Comparison of ENCODE assay signal across 1 cellular context in the genomic region with DNA sequence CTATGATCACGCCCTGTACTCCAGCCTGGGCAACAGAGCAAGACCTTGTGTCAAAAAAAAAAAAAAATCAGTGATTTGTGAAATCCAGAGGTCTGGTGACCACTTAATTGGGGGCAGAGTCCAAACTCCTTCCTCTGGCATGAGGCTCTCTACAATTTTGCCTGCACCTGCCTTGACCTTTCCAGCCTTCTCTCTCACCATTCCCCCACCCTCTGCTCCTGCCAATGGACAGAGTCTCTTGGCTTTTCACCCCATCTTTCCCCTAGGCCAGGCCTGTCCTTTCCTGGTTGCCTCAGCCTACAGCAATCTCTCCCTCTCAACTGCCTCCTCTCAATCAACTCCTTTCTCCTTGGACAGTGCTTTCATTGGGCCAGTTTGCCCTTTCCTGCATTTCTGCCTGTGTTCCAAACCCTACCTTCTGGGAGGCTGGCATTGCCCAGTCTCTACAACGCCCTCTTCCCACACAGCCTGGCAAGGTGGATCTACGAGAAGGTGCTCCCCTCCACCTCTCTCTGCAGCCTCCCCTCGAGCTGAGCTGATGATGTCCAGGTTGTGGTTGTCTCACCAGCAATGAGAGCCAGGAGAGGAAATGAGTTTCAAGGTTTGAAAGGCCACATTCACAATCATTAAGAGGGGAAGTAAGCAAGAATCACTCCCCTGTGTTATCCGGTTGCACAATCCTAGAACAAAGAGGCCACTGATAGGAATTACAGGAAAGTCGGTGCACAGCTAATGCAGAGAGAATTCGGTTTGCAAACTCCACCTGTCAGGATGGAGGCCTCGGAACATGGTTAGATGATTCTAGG.
TF ChIP-seq lines count a peak whose summit lies in the region.

No MANE protein-coding gene starts in this region.

TF ChIP-seq in HepG2, 621 proteins besides CTCF, POLR2A, EP300 and RAD21 (continued from another document and continues in another):
- TF ChIP-seq, protein P1, sequence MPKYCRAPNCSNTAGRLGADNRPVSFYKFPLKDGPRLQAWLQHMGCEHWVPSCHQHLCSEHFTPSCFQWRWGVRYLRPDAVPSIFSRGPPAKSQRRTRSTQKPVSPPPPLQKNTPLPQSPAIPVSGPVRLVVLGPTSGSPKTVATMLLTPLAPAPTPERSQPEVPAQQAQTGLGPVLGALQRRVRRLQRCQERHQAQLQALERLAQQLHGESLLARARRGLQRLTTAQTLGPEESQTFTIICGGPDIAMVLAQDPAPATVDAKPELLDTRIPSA (CRISPR knock-in tag; IDR thresholded peaks at IDR 0.05; ENCODE audit: borderline replicate concordance): no peak
- 0 out of 2 replicates have a peak, but pooled peaks have one; percentile 7 for TF ChIP-seq FOXK2 (IDR thresholded peaks at IDR 0.05)
- TF ChIP-seq BRCA1 (CRISPR knock-in tag; IDR thresholded peaks at IDR 0.05): peak; percentile 36; the same call in 1 of the 2 replicates
- TF ChIP-seq, protein P2, sequence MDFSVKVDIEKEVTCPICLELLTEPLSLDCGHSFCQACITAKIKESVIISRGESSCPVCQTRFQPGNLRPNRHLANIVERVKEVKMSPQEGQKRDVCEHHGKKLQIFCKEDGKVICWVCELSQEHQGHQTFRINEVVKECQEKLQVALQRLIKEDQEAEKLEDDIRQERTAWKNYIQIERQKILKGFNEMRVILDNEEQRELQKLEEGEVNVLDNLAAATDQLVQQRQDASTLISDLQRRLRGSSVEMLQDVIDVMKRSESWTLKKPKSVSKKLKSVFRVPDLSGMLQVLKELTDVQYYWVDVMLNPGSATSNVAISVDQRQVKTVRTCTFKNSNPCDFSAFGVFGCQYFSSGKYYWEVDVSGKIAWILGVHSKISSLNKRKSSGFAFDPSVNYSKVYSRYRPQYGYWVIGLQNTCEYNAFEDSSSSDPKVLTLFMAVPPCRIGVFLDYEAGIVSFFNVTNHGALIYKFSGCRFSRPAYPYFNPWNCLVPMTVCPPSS (IDR thresholded peaks at IDR 0.05): no peak
- peak; percentile 79; the same call in 1 of the 2 replicates for TF ChIP-seq ZNF557 (CRISPR knock-in tag; IDR thresholded peaks at IDR 0.05)
- TF ChIP-seq ZNF607 (CRISPR knock-in tag; IDR thresholded peaks at IDR 0.05; ENCODE audit: borderline replicate concordance): no peak; the same call in 1 of the 2 replicates
- TF ChIP-seq, protein P3, sequence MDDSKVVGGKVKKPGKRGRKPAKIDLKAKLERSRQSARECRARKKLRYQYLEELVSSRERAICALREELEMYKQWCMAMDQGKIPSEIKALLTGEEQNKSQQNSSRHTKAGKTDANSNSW (CRISPR knock-in tag; IDR thresholded peaks at IDR 0.05; ENCODE audit: borderline replicate concordance): peak; percentile 40; the same call in 1 of the 2 replicates
- peak; percentile 57 for TF ChIP-seq SKI (IDR thresholded peaks at IDR 0.05; ENCODE audit: partially characterized antibody)
- TF ChIP-seq, protein P4, sequence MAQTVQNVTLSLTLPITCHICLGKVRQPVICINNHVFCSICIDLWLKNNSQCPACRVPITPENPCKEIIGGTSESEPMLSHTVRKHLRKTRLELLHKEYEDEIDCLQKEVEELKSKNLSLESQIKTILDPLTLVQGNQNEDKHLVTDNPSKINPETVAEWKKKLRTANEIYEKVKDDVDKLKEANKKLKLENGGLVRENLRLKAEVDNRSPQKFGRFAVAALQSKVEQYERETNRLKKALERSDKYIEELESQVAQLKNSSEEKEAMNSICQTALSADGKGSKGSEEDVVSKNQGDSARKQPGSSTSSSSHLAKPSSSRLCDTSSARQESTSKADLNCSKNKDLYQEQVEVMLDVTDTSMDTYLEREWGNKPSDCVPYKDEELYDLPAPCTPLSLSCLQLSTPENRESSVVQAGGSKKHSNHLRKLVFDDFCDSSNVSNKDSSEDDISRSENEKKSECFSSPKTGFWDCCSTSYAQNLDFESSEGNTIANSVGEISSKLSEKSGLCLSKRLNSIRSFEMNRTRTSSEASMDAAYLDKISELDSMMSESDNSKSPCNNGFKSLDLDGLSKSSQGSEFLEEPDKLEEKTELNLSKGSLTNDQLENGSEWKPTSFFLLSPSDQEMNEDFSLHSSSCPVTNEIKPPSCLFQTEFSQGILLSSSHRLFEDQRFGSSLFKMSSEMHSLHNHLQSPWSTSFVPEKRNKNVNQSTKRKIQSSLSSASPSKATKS (CRISPR knock-in tag; IDR thresholded peaks at IDR 0.05): no peak
- peak; percentile 97 for TF ChIP-seq GATAD2A (CRISPR knock-in tag; IDR thresholded peaks at IDR 0.05)
- peak; percentile 66 for TF ChIP-seq ZNF629 (CRISPR knock-in tag; conservative IDR thresholded peaks at IDR 0.05)
- peak; percentile 100 for TF ChIP-seq CEBPB (IDR thresholded peaks at IDR 0.05; ENCODE audit: borderline replicate concordance, low read depth, low read length)
- TF ChIP-seq, protein P5, sequence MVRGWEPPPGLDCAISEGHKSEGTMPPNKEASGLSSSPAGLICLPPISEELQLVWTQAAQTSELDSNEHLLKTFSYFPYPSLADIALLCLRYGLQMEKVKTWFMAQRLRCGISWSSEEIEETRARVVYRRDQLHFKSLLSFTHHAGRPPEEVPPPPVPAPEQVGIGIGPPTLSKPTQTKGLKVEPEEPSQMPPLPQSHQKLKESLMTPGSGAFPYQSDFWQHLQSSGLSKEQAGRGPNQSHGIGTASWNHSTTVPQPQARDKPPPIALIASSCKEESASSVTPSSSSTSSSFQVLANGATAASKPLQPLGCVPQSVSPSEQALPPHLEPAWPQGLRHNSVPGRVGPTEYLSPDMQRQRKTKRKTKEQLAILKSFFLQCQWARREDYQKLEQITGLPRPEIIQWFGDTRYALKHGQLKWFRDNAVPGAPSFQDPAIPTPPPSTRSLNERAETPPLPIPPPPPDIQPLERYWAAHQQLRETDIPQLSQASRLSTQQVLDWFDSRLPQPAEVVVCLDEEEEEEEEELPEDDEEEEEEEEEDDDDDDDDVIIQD (CRISPR knock-in tag; IDR thresholded peaks at IDR 0.05; ENCODE audit: low read depth): peak; percentile 97
- TF ChIP-seq, protein P6, sequence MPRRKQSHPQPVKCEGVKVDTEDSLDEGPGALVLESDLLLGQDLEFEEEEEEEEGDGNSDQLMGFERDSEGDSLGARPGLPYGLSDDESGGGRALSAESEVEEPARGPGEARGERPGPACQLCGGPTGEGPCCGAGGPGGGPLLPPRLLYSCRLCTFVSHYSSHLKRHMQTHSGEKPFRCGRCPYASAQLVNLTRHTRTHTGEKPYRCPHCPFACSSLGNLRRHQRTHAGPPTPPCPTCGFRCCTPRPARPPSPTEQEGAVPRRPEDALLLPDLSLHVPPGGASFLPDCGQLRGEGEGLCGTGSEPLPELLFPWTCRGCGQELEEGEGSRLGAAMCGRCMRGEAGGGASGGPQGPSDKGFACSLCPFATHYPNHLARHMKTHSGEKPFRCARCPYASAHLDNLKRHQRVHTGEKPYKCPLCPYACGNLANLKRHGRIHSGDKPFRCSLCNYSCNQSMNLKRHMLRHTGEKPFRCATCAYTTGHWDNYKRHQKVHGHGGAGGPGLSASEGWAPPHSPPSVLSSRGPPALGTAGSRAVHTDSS (CRISPR knock-in tag; conservative IDR thresholded peaks at IDR 0.05): no peak
- peak; percentile 71 for TF ChIP-seq LCORL (IDR thresholded peaks at IDR 0.05)
- TF ChIP-seq LCORL (CRISPR knock-in tag; IDR thresholded peaks at IDR 0.05): peak; percentile 81
- TF ChIP-seq, protein P7, sequence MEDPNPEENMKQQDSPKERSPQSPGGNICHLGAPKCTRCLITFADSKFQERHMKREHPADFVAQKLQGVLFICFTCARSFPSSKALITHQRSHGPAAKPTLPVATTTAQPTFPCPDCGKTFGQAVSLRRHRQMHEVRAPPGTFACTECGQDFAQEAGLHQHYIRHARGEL (CRISPR knock-in tag; IDR thresholded peaks at IDR 0.05): 0 out of 2 replicates have a peak, but pooled peaks have one; percentile 73
- peak; percentile 97 for TF ChIP-seq MED1 (CRISPR knock-in tag; IDR thresholded peaks at IDR 0.05)
- TF ChIP-seq EZH2 (conservative IDR thresholded peaks at IDR 0.05; ENCODE audit: low read depth, low read length): no peak
- TF ChIP-seq TARDBP (CRISPR knock-in tag; IDR thresholded peaks at IDR 0.05): peak; percentile 90; the same call in 1 of the 2 replicates
- TF ChIP-seq, protein P8, sequence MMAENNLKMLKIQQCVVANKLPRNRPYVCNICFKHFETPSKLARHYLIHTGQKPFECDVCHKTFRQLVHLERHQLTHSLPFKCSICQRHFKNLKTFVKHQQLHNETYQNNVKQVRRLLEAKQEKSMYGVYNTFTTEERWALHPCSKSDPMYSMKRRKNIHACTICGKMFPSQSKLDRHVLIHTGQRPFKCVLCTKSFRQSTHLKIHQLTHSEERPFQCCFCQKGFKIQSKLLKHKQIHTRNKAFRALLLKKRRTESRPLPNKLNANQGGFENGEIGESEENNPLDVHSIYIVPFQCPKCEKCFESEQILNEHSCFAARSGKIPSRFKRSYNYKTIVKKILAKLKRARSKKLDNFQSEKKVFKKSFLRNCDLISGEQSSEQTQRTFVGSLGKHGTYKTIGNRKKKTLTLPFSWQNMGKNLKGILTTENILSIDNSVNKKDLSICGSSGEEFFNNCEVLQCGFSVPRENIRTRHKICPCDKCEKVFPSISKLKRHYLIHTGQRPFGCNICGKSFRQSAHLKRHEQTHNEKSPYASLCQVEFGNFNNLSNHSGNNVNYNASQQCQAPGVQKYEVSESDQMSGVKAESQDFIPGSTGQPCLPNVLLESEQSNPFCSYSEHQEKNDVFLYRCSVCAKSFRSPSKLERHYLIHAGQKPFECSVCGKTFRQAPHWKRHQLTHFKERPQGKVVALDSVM (CRISPR knock-in tag; IDR thresholded peaks at IDR 0.05): peak; percentile 99
- TF ChIP-seq AGO2 (optimal IDR thresholded peaks at IDR 0.05; ENCODE audit: low read depth, low read length): no peak
- TF ChIP-seq ZNF749 (CRISPR knock-in tag; IDR thresholded peaks at IDR 0.05; ENCODE audit: borderline replicate concordance): no peak
- TF ChIP-seq SIN3B (IDR thresholded peaks at IDR 0.05; ENCODE audit: low read length): no peak
- no peak for TF ChIP-seq XBP1 (CRISPR knock-in tag; IDR thresholded peaks at IDR 0.05)
- TF ChIP-seq, protein P9, sequence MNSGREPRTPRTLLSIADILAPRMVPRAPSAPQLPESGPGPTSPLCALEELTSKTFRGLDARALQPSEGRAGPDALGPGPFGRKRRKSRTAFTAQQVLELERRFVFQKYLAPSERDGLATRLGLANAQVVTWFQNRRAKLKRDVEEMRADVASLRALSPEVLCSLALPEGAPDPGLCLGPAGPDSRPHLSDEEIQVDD (CRISPR knock-in tag; IDR thresholded peaks at IDR 0.05; ENCODE audit: borderline replicate concordance): no peak
- TF ChIP-seq HOXD1 (CRISPR knock-in tag; IDR thresholded peaks at IDR 0.05): peak; percentile 95
- 0 out of 2 replicates have a peak, but pooled peaks have one; percentile 22 for TF ChIP-seq KLF15 (CRISPR knock-in tag; IDR thresholded peaks at IDR 0.05; ENCODE audit: borderline replicate concordance)
- no peak for TF ChIP-seq U2AF1 (optimal IDR thresholded peaks at IDR 0.05; ENCODE audit: low read depth, low read length)
- TF ChIP-seq PHF8 (CRISPR knock-in tag; IDR thresholded peaks at IDR 0.05): no peak
- TF ChIP-seq HDAC1 (CRISPR knock-in tag; IDR thresholded peaks at IDR 0.05): peak; percentile 88
- peak; percentile 10; the same call in 1 of the 2 replicates for TF ChIP-seq GZF1 (CRISPR knock-in tag; IDR thresholded peaks at IDR 0.05)
- TF ChIP-seq, protein P10, sequence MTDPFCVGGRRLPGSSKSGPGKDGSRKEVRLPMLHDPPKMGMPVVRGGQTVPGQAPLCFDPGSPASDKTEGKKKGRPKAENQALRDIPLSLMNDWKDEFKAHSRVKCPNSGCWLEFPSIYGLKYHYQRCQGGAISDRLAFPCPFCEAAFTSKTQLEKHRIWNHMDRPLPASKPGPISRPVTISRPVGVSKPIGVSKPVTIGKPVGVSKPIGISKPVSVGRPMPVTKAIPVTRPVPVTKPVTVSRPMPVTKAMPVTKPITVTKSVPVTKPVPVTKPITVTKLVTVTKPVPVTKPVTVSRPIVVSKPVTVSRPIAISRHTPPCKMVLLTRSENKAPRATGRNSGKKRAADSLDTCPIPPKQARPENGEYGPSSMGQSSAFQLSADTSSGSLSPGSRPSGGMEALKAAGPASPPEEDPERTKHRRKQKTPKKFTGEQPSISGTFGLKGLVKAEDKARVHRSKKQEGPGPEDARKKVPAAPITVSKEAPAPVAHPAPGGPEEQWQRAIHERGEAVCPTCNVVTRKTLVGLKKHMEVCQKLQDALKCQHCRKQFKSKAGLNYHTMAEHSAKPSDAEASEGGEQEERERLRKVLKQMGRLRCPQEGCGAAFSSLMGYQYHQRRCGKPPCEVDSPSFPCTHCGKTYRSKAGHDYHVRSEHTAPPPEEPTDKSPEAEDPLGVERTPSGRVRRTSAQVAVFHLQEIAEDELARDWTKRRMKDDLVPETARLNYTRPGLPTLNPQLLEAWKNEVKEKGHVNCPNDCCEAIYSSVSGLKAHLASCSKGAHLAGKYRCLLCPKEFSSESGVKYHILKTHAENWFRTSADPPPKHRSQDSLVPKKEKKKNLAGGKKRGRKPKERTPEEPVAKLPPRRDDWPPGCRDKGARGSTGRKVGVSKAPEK (CRISPR knock-in tag; IDR thresholded peaks at IDR 0.05; ENCODE audit: borderline replicate concordance): no peak; the same call in 1 of the 2 replicates
- TF ChIP-seq, protein P11, sequence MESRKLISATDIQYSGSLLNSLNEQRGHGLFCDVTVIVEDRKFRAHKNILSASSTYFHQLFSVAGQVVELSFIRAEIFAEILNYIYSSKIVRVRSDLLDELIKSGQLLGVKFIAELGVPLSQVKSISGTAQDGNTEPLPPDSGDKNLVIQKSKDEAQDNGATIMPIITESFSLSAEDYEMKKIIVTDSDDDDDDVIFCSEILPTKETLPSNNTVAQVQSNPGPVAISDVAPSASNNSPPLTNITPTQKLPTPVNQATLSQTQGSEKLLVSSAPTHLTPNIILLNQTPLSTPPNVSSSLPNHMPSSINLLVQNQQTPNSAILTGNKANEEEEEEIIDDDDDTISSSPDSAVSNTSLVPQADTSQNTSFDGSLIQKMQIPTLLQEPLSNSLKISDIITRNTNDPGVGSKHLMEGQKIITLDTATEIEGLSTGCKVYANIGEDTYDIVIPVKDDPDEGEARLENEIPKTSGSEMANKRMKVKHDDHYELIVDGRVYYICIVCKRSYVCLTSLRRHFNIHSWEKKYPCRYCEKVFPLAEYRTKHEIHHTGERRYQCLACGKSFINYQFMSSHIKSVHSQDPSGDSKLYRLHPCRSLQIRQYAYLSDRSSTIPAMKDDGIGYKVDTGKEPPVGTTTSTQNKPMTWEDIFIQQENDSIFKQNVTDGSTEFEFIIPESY (CRISPR knock-in tag; IDR thresholded peaks at IDR 0.05): no peak; the same call in none of the 2 replicates
- TF ChIP-seq, protein P12, sequence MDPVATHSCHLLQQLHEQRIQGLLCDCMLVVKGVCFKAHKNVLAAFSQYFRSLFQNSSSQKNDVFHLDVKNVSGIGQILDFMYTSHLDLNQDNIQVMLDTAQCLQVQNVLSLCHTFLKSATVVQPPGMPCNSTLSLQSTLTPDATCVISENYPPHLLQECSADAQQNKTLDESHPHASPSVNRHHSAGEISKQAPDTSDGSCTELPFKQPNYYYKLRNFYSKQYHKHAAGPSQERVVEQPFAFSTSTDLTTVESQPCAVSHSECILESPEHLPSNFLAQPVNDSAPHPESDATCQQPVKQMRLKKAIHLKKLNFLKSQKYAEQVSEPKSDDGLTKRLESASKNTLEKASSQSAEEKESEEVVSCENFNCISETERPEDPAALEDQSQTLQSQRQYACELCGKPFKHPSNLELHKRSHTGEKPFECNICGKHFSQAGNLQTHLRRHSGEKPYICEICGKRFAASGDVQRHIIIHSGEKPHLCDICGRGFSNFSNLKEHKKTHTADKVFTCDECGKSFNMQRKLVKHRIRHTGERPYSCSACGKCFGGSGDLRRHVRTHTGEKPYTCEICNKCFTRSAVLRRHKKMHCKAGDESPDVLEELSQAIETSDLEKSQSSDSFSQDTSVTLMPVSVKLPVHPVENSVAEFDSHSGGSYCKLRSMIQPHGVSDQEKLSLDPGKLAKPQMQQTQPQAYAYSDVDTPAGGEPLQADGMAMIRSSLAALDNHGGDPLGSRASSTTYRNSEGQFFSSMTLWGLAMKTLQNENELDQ (CRISPR knock-in tag; IDR thresholded peaks at IDR 0.05; ENCODE audit: borderline replicate concordance): no peak
